Comparison of ENCODE assay signal across 10 cellular contexts in genomic region chr16:31213877-31214704, GRCh38. TPM values are rescaled to one million over a fixed set of nuclear protein-coding genes. Genes with fewer than 3 reads are reported as not detected.
DNase-seq lines count a peak whose midpoint lies in the region; ATAC-seq and TF ChIP-seq lines count a peak whose summit lies in the region.
"Had no signal": no experiment of that assay in that cellular context is flagged by ENCODE, and none has a peak within 500 bp of the region (broad histone marks: within the 10 kb centered on the region; RNA-seq: fewer than 3 reads in every experiment).

Gene TRIM72 (plus strand): TSS chr16:31214119. CDS start chr16:31214739, 620 bp downstream.

- peak in 5 of 8 donors; percentile 11 to 36 (median 24) for ATAC-seq in heart right ventricle

- H3K9ac ChIP-seq in ES-I3 (ENCODE audit: low read depth, low read length), result peak within 1 kb of the TSS; percentile 49

- 54 to 67% methylated on average over 25 of the region's 25 CpGs for whole genome bisulfite sequencing in heart right ventricle, 2 donors
- 66 to 73% methylated on average over 25 of the region's 25 CpGs for WGBS in sigmoid colon, 2 donors

- no peak for DNase-seq in heart right ventricle
- DNase-seq in sigmoid colon, result no peak
- no peak for DNase-seq in DMS114 treated with DMSO at 0.1 percent for 48 hours (lab: John Stamatoyannopoulos, UW; ENCODE audit: unreplicated experiment)
- no peak for DNase-seq in HPDE6-E6E7 (ENCODE audit: extremely low spot score)
- DNase-seq in SIG-M5 (lab: John Stamatoyannopoulos, UW), result no peak
- no peak for DNase-seq in stimulated activated CD4-positive, alpha-beta T cell treated with anti-CD3 and anti-CD28 coated beads, Interleukin-12 subunit alpha, Interleukin-12 subunit beta, amount 100 ng/mL, for 4 hours
- DNase-seq: stimulated activated CD4-positive, alpha-beta T cell treated with anti-CD3 and anti-CD28 coated beads, Interleukin-1b, Interleukin-23, amount 100 ng/mL, for 48 hours had no signal

- TF ChIP-seq CTCF in VCaP (conservative IDR thresholded peaks at IDR 0.05) (no peak), heart right ventricle (IDR thresholded peaks at IDR 0.05) (no peak), sigmoid colon (IDR thresholded peaks at IDR 0.05) (no peak)

- H3K36me3 ChIP-seq in ES-I3 (ENCODE audit: insufficient read depth, low read length), result no peaks in the 10 kb centered on the region
- no peaks in the 10 kb centered on the region for H3K36me3 ChIP-seq in heart right ventricle
- no peaks in the 10 kb centered on the region for H3K36me3 ChIP-seq in sigmoid colon
- H3K36me3 ChIP-seq: SJSA1 had no signal

- peak within 1 kb of the TSS; percentile 51; the same call in 1 of the 2 replicates for H3K27ac ChIP-seq in VCaP
- peak within 1 kb of the TSS in 2 of 10 donors; percentile 21 to 22 for H3K27ac ChIP-seq in heart right ventricle
- no peak within 1 kb of the TSS for H3K27ac ChIP-seq in sigmoid colon
- H3K27ac ChIP-seq: SJSA1 had no signal

- no peaks in the 10 kb centered on the region for H3K9me3 ChIP-seq in ES-I3 (ENCODE audit: control insufficient read depth, insufficient read depth, low read length)
- no peaks in the 10 kb centered on the region for H3K9me3 ChIP-seq in heart right ventricle
- no peaks in the 10 kb centered on the region for H3K9me3 ChIP-seq in sigmoid colon
- H3K9me3 ChIP-seq: SJSA1 had no signal

- H3K4me3 ChIP-seq in heart right ventricle, result peak within 1 kb of the TSS; percentile 32 to 62 (median 52)
- peak within 1 kb of the TSS in 3 of 4 donors; percentile 31 to 49 (median 47) for H3K4me3 ChIP-seq in sigmoid colon

- peaks cover 0 to 54% (median 35%) of the 10 kb centered on the region in 7 donors for H3K27me3 ChIP-seq in heart right ventricle
- H3K27me3 ChIP-seq in sigmoid colon, result peaks cover 31 to 54% (median 46%) of the 10 kb centered on the region in 3 donors

- TF ChIP-seq EP300 in sigmoid colon (IDR thresholded peaks at IDR 0.05), result no peak

- no peak for TF ChIP-seq POLR2A in sigmoid colon (IDR thresholded peaks at IDR 0.05)

- intact Hi-C loops in heart right ventricle (cut with DNase I), result no loop called here
- intact Hi-C loops in sigmoid colon (cut with DNase I), result no loop called here

- peaks cover 5% of the 10 kb centered on the region; the same call in 1 of the 2 replicates for H3K4me1 ChIP-seq in ES-I3 (ENCODE audit: insufficient read depth, low read length)
- peaks cover 9 to 34% (median 27%) of the 10 kb centered on the region in 9 donors for H3K4me1 ChIP-seq in heart right ventricle
- H3K4me1 ChIP-seq in sigmoid colon, result peaks cover 0 to 29% (median 27%) of the 10 kb centered on the region in 4 donors

RNA-seq across cellular contexts. Expression of gene TRIM72, which starts in this region (rescaled TPM):
- total RNA-seq in heart right ventricle (1 to 10 TPM in 6 of 10 donors, under 1 TPM in 4; 0.61 to 4.8 (median 1.2) TPM), sigmoid colon (under 1 TPM in 3 of 4 donors, not detected in 1; under 0.01 to 0.27 (median under 0.01) TPM)
- polyA plus RNA-seq in heart right ventricle (1 to 10 TPM in 1 of 2 donors, under 1 TPM in 1; 0.51 to 1.2 TPM), sigmoid colon (under 1 TPM; under 0.01 to 0.07 (median under 0.01) TPM)
- total RNA-seq: SJSA1 had no signal
